17 cellular contexts compared by ENCODE assay signal in genomic region chr1:46171351-46171750, GRCh38. TPM values are rescaled to one million over a fixed set of nuclear protein-coding genes. Genes with fewer than 3 reads are reported as not detected.
A peak's percentile ranks its signal among the peaks of the same experiment; 100 is the strongest.
DNase-seq lines count a peak whose midpoint lies in the region; ATAC-seq, FAIRE-seq and TF ChIP-seq lines count a peak whose summit lies in the region.
"Had no signal": no experiment of that assay in that cellular context is flagged by ENCODE, and none has a peak within 500 bp of the region (broad histone marks: within the 10 kb centered on the region; RNA-seq: fewer than 3 reads in every experiment).

No MANE protein-coding gene starts in this region.

- no peaks in the 10 kb centered on the region for H3K9me3 ChIP-seq in liver (ENCODE audit: control insufficient read depth in 4 of 4, low read length in 3 of 4)
- no peaks in the 10 kb centered on the region for H3K9me3 ChIP-seq in HepG2 (ENCODE audit: low read length)
- no peaks in the 10 kb centered on the region for H3K9me3 ChIP-seq in osteoblast (ENCODE audit: low read depth, low read length)

- POLR2A ChIA-PET in HepG2 (lab: Yijun Ruan, JAX): no interaction called here

- H3K4me1 ChIP-seq in liver (ENCODE audit: control insufficient read depth in 4 of 4, insufficient read depth in 4 of 4, low read length in 3 of 4) (peaks cover 0 to 3% (median 2%) of the 10 kb centered on the region in 4 donors), HepG2 (ENCODE audit: insufficient read depth, low read length) (peaks cover 24% of the 10 kb centered on the region), osteoblast (ENCODE audit: insufficient read depth, low read length) (peaks cover 19% of the 10 kb centered on the region)

- H3K4me3 ChIP-seq in liver (ENCODE audit: low read depth in 1 of 3, low read length in 3 of 3) (no peak overlapping the region), HepG2 (replicated peaks in 1 of 3; ENCODE audit: insufficient read depth in 1 of 3, low read depth in 2 of 3, low read length in 3 of 3) (no peak overlapping the region), dorsolateral prefrontal cortex (no peak overlapping the region), osteoblast (ENCODE audit: insufficient read depth, low read length) (no peak overlapping the region)

- H3K27me3 ChIP-seq in liver (ENCODE audit: control insufficient read depth in 4 of 4, insufficient read depth in 4 of 4, low read length in 3 of 4) (no peaks in the 10 kb centered on the region), HepG2 (ENCODE audit: control insufficient read depth in 1 of 2, insufficient read depth in 2 of 2, low read length in 2 of 2) (peaks cover 0 to 10% of the 10 kb centered on the region in 2 experiments; a peak in 1 of 5 replicates), dorsolateral prefrontal cortex (peaks cover 0 to 3% (median 0%) of the 10 kb centered on the region in 45 donors), osteoblast (ENCODE audit: insufficient read depth, low read length) (peaks cover 23% of the 10 kb centered on the region)

- H3K79me2 ChIP-seq in HepG2 (ENCODE audit: insufficient read depth, low read length) (no peaks in the 10 kb centered on the region), osteoblast (ENCODE audit: insufficient read depth, low read length) (no peaks in the 10 kb centered on the region)

- in situ Hi-C loops in HepG2 (cut with HindIII; ENCODE audit: extremely low pct_ligation_motif_present, low pct_unique_long_range_greater_than_20kb): no loop called here

- WGBS in liver: 83% methylated on average over 8 of the region's 8 CpGs
- WGBS in HepG2 (ENCODE audit: low lambda C conversion rate): 60% methylated on average over 3 of the region's 8 CpGs

- FAIRE-seq in HepG2 (lab: Jason Lieb, UNC): no peak
- FAIRE-seq: islet of Langerhans, RCC 7860 had no signal

- CTCF ChIA-PET in HepG2 (lab: Yijun Ruan, JAX; ENCODE audit: low intra/inter-chr PET ratio, low total read pairs): no interaction called here

- H3K9ac ChIP-seq in liver (ENCODE audit: low read depth in 1 of 2, low read length in 2 of 2) (no peak overlapping the region), HepG2 (ENCODE audit: insufficient read depth, low read depth, low read length) (no peak overlapping the region)

- TF ChIP-seq POLR2A in HepG2 (IDR thresholded peaks at IDR 0.05; ENCODE audit: insufficient read depth in 1 of 2, low read depth in 2 of 2, low read length in 2 of 2): no peak

- no TSS peak for BruUV-seq in HepG2 (replicated peaks; lab: Mats Ljungman, UMichigan)

- no peak for ATAC-seq in HepG2
- no peak for ATAC-seq in GM18861 (IDR thresholded peaks at IDR 0.05; ENCODE audit: unreplicated experiment)
- ATAC-seq in HG02763 (IDR thresholded peaks at IDR 0.05; ENCODE audit: unreplicated experiment): no peak
- ATAC-seq: activated T-helper 17 cell treated with anti-CD3 and anti-CD28 coated beads, Interleukin-2, amount 50 U/mL, for 72 hours had no signal

- TF ChIP-seq RAD21 in liver (IDR thresholded peaks at IDR 0.05) (no peak), HepG2 (CRISPR knock-in tag; IDR thresholded peaks at IDR 0.05) (no peak)

- DNase-seq in HepG2 (ENCODE audit: low spot score) (no peak), dorsolateral prefrontal cortex (no peak), osteoblast (ENCODE audit: insufficient read length, low spot score, missing footprints) (no peak), NCI-H2227 treated with DMSO at 0.1 percent for 48 hours (lab: John Stamatoyannopoulos, UW) (no peak), NCI-H187 treated with DMSO at 0.1 percent for 48 hours (lab: John Stamatoyannopoulos, UW) (no peak)
- DNase-seq: effector CD4-positive, alpha-beta T cell; foreskin fibroblast; naive B cell; NCI-H1436 had no signal

- TF ChIP-seq EP300 in HepG2 (IDR thresholded peaks at IDR 0.05; ENCODE audit: low read depth in 2 of 2, low read length in 2 of 2): no peak
- no peak for TF ChIP-seq EP300 in HepG2 (CRISPR knock-in tag; IDR thresholded peaks at IDR 0.05; ENCODE audit: borderline replicate concordance)

- TF ChIP-seq CTCF in liver (IDR thresholded peaks at IDR 0.05; ENCODE audit: low read depth, low read length, missing input control) (no peak), HepG2 (CRISPR knock-in tag; IDR thresholded peaks at IDR 0.05) (no peak), dorsolateral prefrontal cortex (IDR thresholded peaks at IDR 0.05 in 54 of 56, conservative IDR thresholded peaks at IDR 0.05 in 2 of 56; ENCODE audit: low read depth in 1 of 56, partially characterized antibody in 56 of 56) (no peak), osteoblast (IDR thresholded peaks at IDR 0.05; ENCODE audit: extremely low read depth, low read depth, low read length) (no peak)

- H2AFZ ChIP-seq in HepG2 (ENCODE audit: low read length): no peak overlapping the region
- peak overlapping the region; percentile 3 for H2AFZ ChIP-seq in osteoblast (ENCODE audit: low read length)

- intact Hi-C loops in HepG2 (cut with micrococcal nuclease; ENCODE audit: unreplicated experiment) (no loop called here), dorsolateral prefrontal cortex (cut with DNase I) (no loop called here)

- H3K4me2 ChIP-seq in HepG2 (ENCODE audit: low read depth, low read length): no peak overlapping the region
- H3K4me2 ChIP-seq in osteoblast (ENCODE audit: insufficient read depth, low read length): no peak overlapping the region

- H4K20me1 ChIP-seq in HepG2 (ENCODE audit: insufficient read depth, low read length): no peaks in the 10 kb centered on the region
- no peaks in the 10 kb centered on the region for H4K20me1 ChIP-seq in osteoblast (ENCODE audit: insufficient read depth, low read length)

- no peaks in the 10 kb centered on the region for H3K36me3 ChIP-seq in liver (ENCODE audit: control insufficient read depth in 4 of 4, insufficient read depth in 3 of 4, low read depth in 1 of 4, low read length in 3 of 4)
- no peaks in the 10 kb centered on the region for H3K36me3 ChIP-seq in HepG2 (replicated peaks in 1 of 2; ENCODE audit: control insufficient read depth in 1 of 2, insufficient read depth in 2 of 2, low read length in 2 of 2)
- no peaks in the 10 kb centered on the region for H3K36me3 ChIP-seq in osteoblast (ENCODE audit: insufficient read depth, low read length)

- no peak overlapping the region for H3K27ac ChIP-seq in liver (ENCODE audit: low read depth in 1 of 2, low read length in 2 of 2)
- no peak overlapping the region for H3K27ac ChIP-seq in HepG2 (ENCODE audit: extremely low read length, insufficient read depth, low read length)
- H3K27ac ChIP-seq in dorsolateral prefrontal cortex: peak overlapping the region in 34 of 59 donors; percentile 21 to 98 (median 70)
- H3K27ac ChIP-seq in osteoblast (ENCODE audit: low read depth, low read length): no peak overlapping the region

RNA-seq across cellular contexts. Expression of gene TSPAN1, which starts 3.5 kb away (rescaled TPM):
- 1 to 10 TPM in 1 of 2 donors, under 1 TPM in 1; 0.33 to 2.4 TPM for total RNA-seq in liver
- polyA plus RNA-seq in liver: 1 to 10 TPM; 1.7 to 7.0 TPM
- total RNA-seq in HepG2 (2016; rRNA removed; fragmentation: Illumina TruSeq; extraction: Trizol): 1.2 and 1.7 TPM in 2 replicates
- total RNA-seq in HepG2 (2016; cell fraction: cytosol; rRNA removed; fragmentation: Illumina TruSeq; extraction: Trizol; ENCODE audit: low read depth): 1.0 and 1.2 TPM in 2 replicates
- total RNA-seq in HepG2 (2016; cell fraction: insoluble cytoplasmic fraction; rRNA removed; fragmentation: Illumina TruSeq; extraction: Trizol): 1.00 and 2.0 TPM in 2 replicates
- total RNA-seq in HepG2 (2016; cell fraction: membrane; rRNA removed; fragmentation: Illumina TruSeq; extraction: Trizol): 0.87 and 1.8 TPM in 2 replicates
- total RNA-seq in HepG2 (2016; cell fraction: nucleus; rRNA removed; fragmentation: Illumina TruSeq; extraction: Trizol): 1.2 and 2.3 TPM in 2 replicates
- polyA plus RNA-seq in HepG2 (2011; rRNA removed): 2.9 and 4.5 TPM in 2 replicates
- 4.0 and 5.3 TPM in 2 replicates for polyA plus RNA-seq in HepG2 (2011; cell fraction: cytosol; rRNA removed)
- polyA plus RNA-seq in HepG2 (2011; cell fraction: nucleus; rRNA removed): 4.9 and 5.5 TPM in 2 replicates
- 1.6 and 2.4 TPM in 2 replicates for polyA plus RNA-seq in HepG2 (2012)
- 0.80 and 1.7 TPM in 2 replicates for polyA plus RNA-seq in HepG2 (2016; cell fraction: cytosol; fragmentation: Illumina TruSeq; extraction: Trizol; ENCODE audit: low read depth)
- 1.6 and 2.5 TPM in 2 replicates for polyA plus RNA-seq in HepG2 (2016; cell fraction: insoluble cytoplasmic fraction; fragmentation: Illumina TruSeq; extraction: Trizol; ENCODE audit: low read depth)
- polyA plus RNA-seq in HepG2 (2016; cell fraction: membrane; fragmentation: Illumina TruSeq; extraction: Trizol; ENCODE audit: low read depth): 0.85 and 1.3 TPM in 2 replicates
- 5.9 and 6.2 TPM in 2 replicates for polyA plus RNA-seq in HepG2 (2016; cell fraction: nucleus; fragmentation: Illumina TruSeq; extraction: Trizol; ENCODE audit: insufficient read depth, low read depth)
- polyA minus RNA-seq in HepG2 (2011; rRNA and poly(A)+ RNA removed; ENCODE audit: low replicate concordance): 8.7 and 82.7 TPM in 2 replicates
- 2.0 and 2.4 TPM in 2 replicates for polyA minus RNA-seq in HepG2 (2011; cell fraction: cytosol; rRNA and poly(A)+ RNA removed)
- 3.3 and 4.5 TPM in 2 replicates for polyA minus RNA-seq in HepG2 (2011; cell fraction: nucleus; rRNA and poly(A)+ RNA removed)
- total RNA-seq in dorsolateral prefrontal cortex: 1 to 10 TPM in 113 of 120 experiments, under 1 TPM in 7; 0.32 to 5.8 (median 2.6) TPM
- 0.59 and 1.1 TPM in 2 replicates for total RNA-seq in osteoblast
- total RNA-seq: activated T-helper 17 cell treated with anti-CD3 and anti-CD28 coated beads, Interleukin-2, amount 50 U/mL, for 72 hours had no signal

RNA-seq across cellular contexts. Expression of gene P3R3URF, which starts 4.9 kb away (rescaled TPM):
- total RNA-seq in liver: not detected
- not detected for polyA plus RNA-seq in liver
- total RNA-seq in HepG2 (2016; rRNA removed; fragmentation: Illumina TruSeq; extraction: Trizol): not detected in 2 replicates
- total RNA-seq in HepG2 (2016; cell fraction: cytosol; rRNA removed; fragmentation: Illumina TruSeq; extraction: Trizol; ENCODE audit: low read depth): not detected in 2 replicates
- total RNA-seq in HepG2 (2016; cell fraction: insoluble cytoplasmic fraction; rRNA removed; fragmentation: Illumina TruSeq; extraction: Trizol): not detected in 2 replicates
- total RNA-seq in HepG2 (2016; cell fraction: membrane; rRNA removed; fragmentation: Illumina TruSeq; extraction: Trizol): not detected in 2 replicates
- not detected in 2 replicates for total RNA-seq in HepG2 (2016; cell fraction: nucleus; rRNA removed; fragmentation: Illumina TruSeq; extraction: Trizol)
- polyA plus RNA-seq in HepG2 (2011; rRNA removed): not detected in 2 replicates
- polyA plus RNA-seq in HepG2 (2011; cell fraction: cytosol; rRNA removed): not detected in 2 replicates
- not detected in 2 replicates for polyA plus RNA-seq in HepG2 (2011; cell fraction: nucleus; rRNA removed)
- not detected in 2 replicates for polyA plus RNA-seq in HepG2 (2012)
- not detected in 2 replicates for polyA plus RNA-seq in HepG2 (2016; cell fraction: cytosol; fragmentation: Illumina TruSeq; extraction: Trizol; ENCODE audit: low read depth)
- polyA plus RNA-seq in HepG2 (2016; cell fraction: insoluble cytoplasmic fraction; fragmentation: Illumina TruSeq; extraction: Trizol; ENCODE audit: low read depth): not detected in 2 replicates
- not detected in 2 replicates for polyA plus RNA-seq in HepG2 (2016; cell fraction: membrane; fragmentation: Illumina TruSeq; extraction: Trizol; ENCODE audit: low read depth)
- polyA plus RNA-seq in HepG2 (2016; cell fraction: nucleus; fragmentation: Illumina TruSeq; extraction: Trizol; ENCODE audit: insufficient read depth, low read depth): not detected in 2 replicates
- not detected in 2 replicates for polyA minus RNA-seq in HepG2 (2011; rRNA and poly(A)+ RNA removed; ENCODE audit: low replicate concordance)
- not detected in 2 replicates for polyA minus RNA-seq in HepG2 (2011; cell fraction: cytosol; rRNA and poly(A)+ RNA removed)
- polyA minus RNA-seq in HepG2 (2011; cell fraction: nucleus; rRNA and poly(A)+ RNA removed): not detected in 2 replicates
- not detected for total RNA-seq in dorsolateral prefrontal cortex
- total RNA-seq in osteoblast: not detected in 2 replicates
- total RNA-seq: activated T-helper 17 cell treated with anti-CD3 and anti-CD28 coated beads, Interleukin-2, amount 50 U/mL, for 72 hours; aorta; NCI-H460 had no signal
- polyA plus RNA-seq: aorta had no signal

RNA-seq across cellular contexts. Expression of gene POMGNT1, which starts 26.9 kb away (rescaled TPM):
- total RNA-seq in liver: 10 to 100 TPM; 10.3 to 32.0 TPM
- 10 to 100 TPM; 30.7 to 31.4 TPM for polyA plus RNA-seq in liver
- total RNA-seq in HepG2 (2016; rRNA removed; fragmentation: Illumina TruSeq; extraction: Trizol): 25.5 and 33.9 TPM in 2 replicates
- total RNA-seq in HepG2 (2016; cell fraction: cytosol; rRNA removed; fragmentation: Illumina TruSeq; extraction: Trizol; ENCODE audit: low read depth): 16.0 and 17.5 TPM in 2 replicates
- total RNA-seq in HepG2 (2016; cell fraction: insoluble cytoplasmic fraction; rRNA removed; fragmentation: Illumina TruSeq; extraction: Trizol): 21.6 and 40.7 TPM in 2 replicates
- total RNA-seq in HepG2 (2016; cell fraction: membrane; rRNA removed; fragmentation: Illumina TruSeq; extraction: Trizol): 39.7 and 42.0 TPM in 2 replicates
- 33.0 and 37.8 TPM in 2 replicates for total RNA-seq in HepG2 (2016; cell fraction: nucleus; rRNA removed; fragmentation: Illumina TruSeq; extraction: Trizol)
- polyA plus RNA-seq in HepG2 (2011; rRNA removed): 46.8 and 60.2 TPM in 2 replicates
- polyA plus RNA-seq in HepG2 (2011; cell fraction: cytosol; rRNA removed): 45.3 and 46.5 TPM in 2 replicates
- polyA plus RNA-seq in HepG2 (2011; cell fraction: nucleus; rRNA removed): 90.5 and 95.3 TPM in 2 replicates
- 26.4 and 33.1 TPM in 2 replicates for polyA plus RNA-seq in HepG2 (2012)
- 15.1 and 15.4 TPM in 2 replicates for polyA plus RNA-seq in HepG2 (2016; cell fraction: cytosol; fragmentation: Illumina TruSeq; extraction: Trizol; ENCODE audit: low read depth)
- 20.8 and 21.4 TPM in 2 replicates for polyA plus RNA-seq in HepG2 (2016; cell fraction: insoluble cytoplasmic fraction; fragmentation: Illumina TruSeq; extraction: Trizol; ENCODE audit: low read depth)
- 32.6 and 33.3 TPM in 2 replicates for polyA plus RNA-seq in HepG2 (2016; cell fraction: membrane; fragmentation: Illumina TruSeq; extraction: Trizol; ENCODE audit: low read depth)
- polyA plus RNA-seq in HepG2 (2016; cell fraction: nucleus; fragmentation: Illumina TruSeq; extraction: Trizol; ENCODE audit: insufficient read depth, low read depth): 62.5 and 72.6 TPM in 2 replicates
- polyA minus RNA-seq in HepG2 (2011; rRNA and poly(A)+ RNA removed; ENCODE audit: low replicate concordance): 56.2 and 61.9 TPM in 2 replicates
- polyA minus RNA-seq in HepG2 (2011; cell fraction: cytosol; rRNA and poly(A)+ RNA removed): 15.2 and 19.3 TPM in 2 replicates
- 26.4 and 33.8 TPM in 2 replicates for polyA minus RNA-seq in HepG2 (2011; cell fraction: nucleus; rRNA and poly(A)+ RNA removed)
- 100 to 1,000 TPM in 32 of 120 experiments, 10 to 100 TPM in 88; 58.7 to 145 (median 92.1) TPM for total RNA-seq in dorsolateral prefrontal cortex
- 43.9 and 45.6 TPM in 2 replicates for total RNA-seq in osteoblast

RNA-seq across cellular contexts. Expression of gene LURAP1, which starts 31.8 kb away (rescaled TPM):
- total RNA-seq in liver (under 1 TPM; 0.09 to 0.50 TPM), HepG2 (2016; rRNA removed; fragmentation: Illumina TruSeq; extraction: Trizol) (0.07 and 0.10 TPM in 2 replicates), dorsolateral prefrontal cortex (10 to 100 TPM; 15.7 to 34.1 (median 24.1) TPM), osteoblast (4.1 and 4.3 TPM in 2 replicates)
- polyA plus RNA-seq in liver (under 1 TPM in 1 of 2 donors, not detected in 1; 0.08 TPM), HepG2 (2011; rRNA removed) (0.05 and 0.09 TPM in 2 replicates)
- 0.10 TPM in 1 of 2 replicates, not detected in the other for total RNA-seq in HepG2 (2016; cell fraction: cytosol; rRNA removed; fragmentation: Illumina TruSeq; extraction: Trizol; ENCODE audit: low read depth)
- total RNA-seq in HepG2 (2016; cell fraction: insoluble cytoplasmic fraction; rRNA removed; fragmentation: Illumina TruSeq; extraction: Trizol): 0.09 TPM in 1 of 2 replicates, not detected in the other
- 0.10 and 0.19 TPM in 2 replicates for total RNA-seq in HepG2 (2016; cell fraction: membrane; rRNA removed; fragmentation: Illumina TruSeq; extraction: Trizol)
- not detected in 2 replicates for total RNA-seq in HepG2 (2016; cell fraction: nucleus; rRNA removed; fragmentation: Illumina TruSeq; extraction: Trizol)
- polyA plus RNA-seq in HepG2 (2011; cell fraction: cytosol; rRNA removed): 0.07 TPM in 1 of 2 replicates, not detected in the other
- 0.07 TPM in 1 of 2 replicates, not detected in the other for polyA plus RNA-seq in HepG2 (2011; cell fraction: nucleus; rRNA removed)
- polyA plus RNA-seq in HepG2 (2012): not detected in 2 replicates
- polyA plus RNA-seq in HepG2 (2016; cell fraction: cytosol; fragmentation: Illumina TruSeq; extraction: Trizol; ENCODE audit: low read depth): 0.09 TPM in 1 of 2 replicates, not detected in the other
- polyA plus RNA-seq in HepG2 (2016; cell fraction: insoluble cytoplasmic fraction; fragmentation: Illumina TruSeq; extraction: Trizol; ENCODE audit: low read depth): 0.32 TPM in 1 of 2 replicates, not detected in the other
- 0.09 TPM in 1 of 2 replicates, not detected in the other for polyA plus RNA-seq in HepG2 (2016; cell fraction: membrane; fragmentation: Illumina TruSeq; extraction: Trizol; ENCODE audit: low read depth)
- 0.24 TPM in 1 of 2 replicates, not detected in the other for polyA plus RNA-seq in HepG2 (2016; cell fraction: nucleus; fragmentation: Illumina TruSeq; extraction: Trizol; ENCODE audit: insufficient read depth, low read depth)
- polyA minus RNA-seq in HepG2 (2011; rRNA and poly(A)+ RNA removed; ENCODE audit: low replicate concordance): 0.20 TPM in 1 of 2 replicates, not detected in the other
- not detected in 2 replicates for polyA minus RNA-seq in HepG2 (2011; cell fraction: cytosol; rRNA and poly(A)+ RNA removed)
- 0.26 and 0.37 TPM in 2 replicates for polyA minus RNA-seq in HepG2 (2011; cell fraction: nucleus; rRNA and poly(A)+ RNA removed)
- total RNA-seq: NCI-H460 had no signal

RNA-seq across cellular contexts. Expression of gene PIK3R3, which starts 38.9 kb away (rescaled TPM):
- total RNA-seq in liver (1 to 10 TPM; 3.7 to 4.6 TPM), HepG2 (2016; rRNA removed; fragmentation: Illumina TruSeq; extraction: Trizol) (6.9 and 9.7 TPM in 2 replicates), dorsolateral prefrontal cortex (10 to 100 TPM; 17.6 to 51.8 (median 34.2) TPM), osteoblast (4.0 and 5.3 TPM in 2 replicates)
- polyA plus RNA-seq in liver (1 to 10 TPM; 1.5 to 1.8 TPM), HepG2 (2011; rRNA removed) (0.31 and 0.37 TPM in 2 replicates)
- 7.4 and 9.6 TPM in 2 replicates for total RNA-seq in HepG2 (2016; cell fraction: cytosol; rRNA removed; fragmentation: Illumina TruSeq; extraction: Trizol; ENCODE audit: low read depth)
- 6.5 and 9.3 TPM in 2 replicates for total RNA-seq in HepG2 (2016; cell fraction: insoluble cytoplasmic fraction; rRNA removed; fragmentation: Illumina TruSeq; extraction: Trizol)
- total RNA-seq in HepG2 (2016; cell fraction: membrane; rRNA removed; fragmentation: Illumina TruSeq; extraction: Trizol): 6.5 and 6.9 TPM in 2 replicates
- total RNA-seq in HepG2 (2016; cell fraction: nucleus; rRNA removed; fragmentation: Illumina TruSeq; extraction: Trizol): 7.1 and 7.2 TPM in 2 replicates
- 0.13 and 0.38 TPM in 2 replicates for polyA plus RNA-seq in HepG2 (2011; cell fraction: cytosol; rRNA removed)
- polyA plus RNA-seq in HepG2 (2011; cell fraction: nucleus; rRNA removed): 0.28 and 0.32 TPM in 2 replicates
- 0.48 and 0.75 TPM in 2 replicates for polyA plus RNA-seq in HepG2 (2012)
- 0.50 and 0.64 TPM in 2 replicates for polyA plus RNA-seq in HepG2 (2016; cell fraction: cytosol; fragmentation: Illumina TruSeq; extraction: Trizol; ENCODE audit: low read depth)
- 7.1 and 8.3 TPM in 2 replicates for polyA plus RNA-seq in HepG2 (2016; cell fraction: insoluble cytoplasmic fraction; fragmentation: Illumina TruSeq; extraction: Trizol; ENCODE audit: low read depth)
- polyA plus RNA-seq in HepG2 (2016; cell fraction: membrane; fragmentation: Illumina TruSeq; extraction: Trizol; ENCODE audit: low read depth): 1.2 and 1.7 TPM in 2 replicates
- polyA plus RNA-seq in HepG2 (2016; cell fraction: nucleus; fragmentation: Illumina TruSeq; extraction: Trizol; ENCODE audit: insufficient read depth, low read depth): 4.5 and 5.8 TPM in 2 replicates
- polyA minus RNA-seq in HepG2 (2011; rRNA and poly(A)+ RNA removed; ENCODE audit: low replicate concordance): 0.66 and 31.7 TPM in 2 replicates
- 0.26 and 1.1 TPM in 2 replicates for polyA minus RNA-seq in HepG2 (2011; cell fraction: cytosol; rRNA and poly(A)+ RNA removed)
- 0.52 and 0.87 TPM in 2 replicates for polyA minus RNA-seq in HepG2 (2011; cell fraction: nucleus; rRNA and poly(A)+ RNA removed)

Comparison
In these comparisons a context has a peak if more than half of its experiments do, and no peak if none do; other contexts are left out.
1. H3K27ac ChIP-seq: peak in dorsolateral prefrontal cortex (34 of 59); none in liver (0 of 2), HepG2 (single experiment) and osteoblast (single experiment).